In genomic region chr19:40799558-40800338, GRCh38 we compare ENCODE assay signal across 9 cellular contexts. TPM values are rescaled to one million over a fixed set of nuclear protein-coding genes. Genes with fewer than 3 reads are reported as not detected.
A peak's percentile ranks its signal among the peaks of the same experiment; 100 is the strongest.
DNase-seq lines count a peak whose midpoint lies in the region; ATAC-seq and TF ChIP-seq lines count a peak whose summit lies in the region.
"Had no signal": no experiment of that assay in that cellular context is flagged by ENCODE, and none has a peak within 500 bp of the region (broad histone marks: within the 10 kb centered on the region; RNA-seq: fewer than 3 reads in every experiment).

No MANE protein-coding gene starts in this region.

- H3K27me3 ChIP-seq in BJ (ENCODE audit: control insufficient read depth, insufficient read depth, low read length) = no peaks in the 10 kb centered on the region
- H3K27me3 ChIP-seq in GM23338 (ENCODE audit: insufficient read depth) = no peaks in the 10 kb centered on the region
- no peaks in the 10 kb centered on the region for H3K27me3 ChIP-seq in ovary

- no peak for TF ChIP-seq EP300 in ovary (IDR thresholded peaks at IDR 0.05)

- peaks cover 23% of the 10 kb centered on the region for H3F3A ChIP-seq in GM23338 (replicated peaks; ENCODE audit: low read depth)

- no peaks in the 10 kb centered on the region for H3K9me3 ChIP-seq in ovary

- peaks cover 53% of the 10 kb centered on the region for H3K79me2 ChIP-seq in GM23338 (replicated peaks; ENCODE audit: insufficient read depth)

- peaks cover 39% of the 10 kb centered on the region for H3K27me3 Mint-ChIP-seq in GM23338 (ENCODE audit: insufficient read depth, low read depth, poor library complexity)
- H3K27me3 Mint-ChIP-seq in activated CD4-positive, alpha-beta memory T cell treated with anti-CD3 and anti-CD28 coated beads, Interleukin-2, amount 10 ng/mL, durations not matched to agents 7 days and 5 days = no peaks in the 10 kb centered on the region

- no peak for TF ChIP-seq POLR2A in ovary (IDR thresholded peaks at IDR 0.05)

- POLR2A ChIA-PET in BJ (lab: Charles Lee) = no interaction called here
- POLR2A ChIA-PET in activated CD4-positive, alpha-beta memory T cell treated with anti-CD3 and anti-CD28 coated beads, Interleukin-2, amount 10 ng/mL, durations not matched to agents 7 days and 5 days (lab: Charles Lee) = interaction anchor here (1.0 to 14.9 kb wide), 6 partner anchors 12 to 137 kb away, joined by 3 to 161 read pairs (median 7); partner anchors contain the start of genes ACTMAP, COQ8B, ITPKC and RAB4B

- H3K4me3 ChIP-seq in BJ (ENCODE audit: low read depth, low read length) (peak overlapping the region; percentile 92), GM23338 (peak overlapping the region; percentile 89), foreskin fibroblast (ENCODE audit: low read depth in 1 of 2, low read length in 2 of 2) (peak overlapping the region; percentile 74 to 87), ovary (peak overlapping the region; percentile 79)

- no peak for DNase-seq in BJ (ENCODE audit: low read depth)
- DNase-seq in GM23338 (ENCODE audit: low spot score) = peak; percentile 69
- DNase-seq in activated CD4-positive, alpha-beta memory T cell treated with anti-CD3 and anti-CD28 coated beads, Interleukin-2, amount 10 ng/mL, durations not matched to agents 7 days and 5 days = peak; percentile 39
- DNase-seq in foreskin fibroblast = peak in 1 of 2 donors; percentile 65
- peak; percentile 58 to 79 (median 72) for DNase-seq in ovary
- no peak for DNase-seq in SK-N-DZ (ENCODE audit: low spot score)

- ATAC-seq in GM23338 = peak; percentile 23
- ATAC-seq in HG02870 (IDR thresholded peaks at IDR 0.05; ENCODE audit: unreplicated experiment) = no peak
- ATAC-seq in GM21529 (IDR thresholded peaks at IDR 0.05; ENCODE audit: unreplicated experiment) = no peak

- no peaks in the 10 kb centered on the region for H3K9me3 Mint-ChIP-seq in GM23338
- H3K9me3 Mint-ChIP-seq in activated CD4-positive, alpha-beta memory T cell treated with anti-CD3 and anti-CD28 coated beads, Interleukin-2, amount 10 ng/mL, durations not matched to agents 7 days and 5 days = no peaks in the 10 kb centered on the region

- H3K36me3 Mint-ChIP-seq in GM23338 (ENCODE audit: low read depth) = peaks cover 47% of the 10 kb centered on the region
- H3K36me3 Mint-ChIP-seq in activated CD4-positive, alpha-beta memory T cell treated with anti-CD3 and anti-CD28 coated beads, Interleukin-2, amount 10 ng/mL, durations not matched to agents 7 days and 5 days (ENCODE audit: low read depth) = peaks cover 55% of the 10 kb centered on the region

- intact Hi-C loops in ovary (cut with DNase I) = loop anchor here in 3 of 4 donors (2.0 to 10.0 kb wide), 4 partner anchors 47 to 137 kb away; partner anchors contain the start of genes ACTMAP (in 2 of the 3), COQ8B (in 2 of the 3), ITPKC (in 2 of the 3) and SNRPA (in 2 of the 3)

- H3K27ac ChIP-seq in GM23338 (ENCODE audit: low read depth) (peak overlapping the region; percentile 78), ovary (peak overlapping the region; percentile 78 to 85)

- peaks cover 44% of the 10 kb centered on the region for H3K4me1 ChIP-seq in GM23338 (ENCODE audit: insufficient read depth)
- H3K4me1 ChIP-seq in ovary (ENCODE audit: insufficient read depth) = peaks cover 39% of the 10 kb centered on the region

- 1% methylated on average over 35 to 40 of the region's 40 CpGs for WGBS in ovary, 3 donors

- peak overlapping the region; percentile 97 for H3K27ac Mint-ChIP-seq in GM23338
- H3K27ac Mint-ChIP-seq in activated CD4-positive, alpha-beta memory T cell treated with anti-CD3 and anti-CD28 coated beads, Interleukin-2, amount 10 ng/mL, durations not matched to agents 7 days and 5 days = peak overlapping the region; percentile 78

- peak overlapping the region; percentile 95 for H3K4me3 Mint-ChIP-seq in GM23338
- H3K4me3 Mint-ChIP-seq in activated CD4-positive, alpha-beta memory T cell treated with anti-CD3 and anti-CD28 coated beads, Interleukin-2, amount 10 ng/mL, durations not matched to agents 7 days and 5 days = peak overlapping the region; percentile 91

- H3K4me1 Mint-ChIP-seq in GM23338 = peaks cover 48% of the 10 kb centered on the region
- peaks cover 68% of the 10 kb centered on the region for H3K4me1 Mint-ChIP-seq in activated CD4-positive, alpha-beta memory T cell treated with anti-CD3 and anti-CD28 coated beads, Interleukin-2, amount 10 ng/mL, durations not matched to agents 7 days and 5 days

- CTCF ChIA-PET in BJ (lab: Yijun Ruan, JAX) = no interaction called here
- CTCF ChIA-PET in activated CD4-positive, alpha-beta memory T cell treated with anti-CD3 and anti-CD28 coated beads, Interleukin-2, amount 10 ng/mL, durations not matched to agents 7 days and 5 days (lab: Charles Lee) = interaction anchor here (1.9 to 2.3 kb wide), 3 partner anchors 22 to 49 kb away, joined by 8 to 41 read pairs (median 13); partner anchors contain the start of genes ACTMAP, RAB4B and SNRPA

- peak overlapping the region; percentile 95 for H3K4me2 ChIP-seq in GM23338

- H2AFZ ChIP-seq in GM23338 = no peak overlapping the region

- peaks cover 38% of the 10 kb centered on the region for H4K20me1 ChIP-seq in GM23338 (replicated peaks; ENCODE audit: insufficient read depth)

- TF ChIP-seq CTCF in BJ (IDR thresholded peaks at IDR 0.05; ENCODE audit: insufficient read depth, low read depth, low read length) = no peak
- TF ChIP-seq CTCF in GM23338 (conservative IDR thresholded peaks at IDR 0.05; ENCODE audit: low read depth in 2 of 2) = no peak
- no peak for TF ChIP-seq CTCF in foreskin fibroblast (IDR thresholded peaks at IDR 0.05; ENCODE audit: low read depth, low read length)
- no peak for TF ChIP-seq CTCF in ovary (IDR thresholded peaks at IDR 0.05)

- H3K36me3 ChIP-seq in BJ (ENCODE audit: control insufficient read depth, insufficient read depth, low read length) (peaks cover 20% of the 10 kb centered on the region), GM23338 (ENCODE audit: insufficient read depth) (peaks cover 4% of the 10 kb centered on the region; the same call in 1 of the 2 replicates), ovary (no peaks in the 10 kb centered on the region)

- H3K9me2 ChIP-seq in GM23338 (ENCODE audit: insufficient read depth) = no peaks in the 10 kb centered on the region

TF ChIP-seq in GM23338, 12 proteins besides CTCF, POLR2A, EP300 and RAD21 (continues in another document):
- TF ChIP-seq STAT1 (IDR thresholded peaks at IDR 0.05; ENCODE audit: unreplicated experiment) = no peak
- no peak for TF ChIP-seq ZNF331 (CRISPR knock-in tag; IDR thresholded peaks at IDR 0.05; ENCODE audit: low read depth)
- TF ChIP-seq EZH2phosphoT487 (IDR thresholded peaks at IDR 0.05; ENCODE audit: unreplicated experiment) = no peak

RNA-seq across cellular contexts. Expression of gene EGLN2, which starts 0.8 kb away (rescaled TPM):
- 39.3 and 65.5 TPM in 2 replicates for polyA plus RNA-seq in BJ (2011; rRNA removed)
- 40.0 and 58.2 TPM in 2 replicates for polyA minus RNA-seq in BJ (2011; rRNA and poly(A)+ RNA removed)
- 98.3 and 118 TPM in 2 replicates for total RNA-seq in GM23338 (2014; rRNA removed; shearing (Covaris generic))
- polyA plus RNA-seq in GM23338 (2016; fragmentation: Nextera tagmentation; extraction: Ambion mirVana) = 55.8 and 59.9 TPM in 2 replicates
- 100 to 1,000 TPM; 127 to 128 TPM for total RNA-seq in activated CD4-positive, alpha-beta memory T cell treated with anti-CD3 and anti-CD28 coated beads, Interleukin-2, amount 10 ng/mL, durations not matched to agents 7 days and 5 days
- 100 to 1,000 TPM in 4 of 7 donors, 10 to 100 TPM in 3; 61.5 to 121 (median 102) TPM for total RNA-seq in ovary
- 10 to 100 TPM; 43.6 to 82.7 TPM for polyA plus RNA-seq in ovary
- 60.7 and 81.0 TPM in 2 replicates for polyA plus RNA-seq in SK-N-DZ (2014; cell fraction: cytosol; rRNA removed)
- polyA plus RNA-seq in SK-N-DZ (2014; cell fraction: nucleus; rRNA removed) = 85.8 and 106 TPM in 2 replicates

RNA-seq across cellular contexts. Expression of gene RAB4B, which starts 21.7 kb away (rescaled TPM):
- polyA plus RNA-seq in BJ (2011; rRNA removed) = 16.5 and 25.4 TPM in 2 replicates
- 6.4 and 10.0 TPM in 2 replicates for polyA minus RNA-seq in BJ (2011; rRNA and poly(A)+ RNA removed)
- 27.4 and 32.6 TPM in 2 replicates for total RNA-seq in GM23338 (2014; rRNA removed; shearing (Covaris generic))
- polyA plus RNA-seq in GM23338 (2016; fragmentation: Nextera tagmentation; extraction: Ambion mirVana) = 23.0 and 29.0 TPM in 2 replicates
- 10 to 100 TPM; 65.7 to 68.3 TPM for total RNA-seq in activated CD4-positive, alpha-beta memory T cell treated with anti-CD3 and anti-CD28 coated beads, Interleukin-2, amount 10 ng/mL, durations not matched to agents 7 days and 5 days
- 10 to 100 TPM in 6 of 7 donors, 1 to 10 TPM in 1; 9.1 to 32.9 (median 19.3) TPM for total RNA-seq in ovary
- polyA plus RNA-seq in ovary = 10 to 100 TPM in 1 of 2 donors, 1 to 10 TPM in 1; 6.5 to 18.9 TPM
- polyA plus RNA-seq in SK-N-DZ (2014; cell fraction: cytosol; rRNA removed) = 12.7 and 14.5 TPM in 2 replicates
- 11.5 and 12.8 TPM in 2 replicates for polyA plus RNA-seq in SK-N-DZ (2014; cell fraction: nucleus; rRNA removed)

RNA-seq across cellular contexts. Expression of gene MIA, which starts 24.4 kb away (rescaled TPM):
- not detected in 2 replicates for polyA plus RNA-seq in BJ (2011; rRNA removed)
- polyA minus RNA-seq in BJ (2011; rRNA and poly(A)+ RNA removed) = not detected in 2 replicates
- not detected in 2 replicates for total RNA-seq in GM23338 (2014; rRNA removed; shearing (Covaris generic))
- polyA plus RNA-seq in GM23338 (2016; fragmentation: Nextera tagmentation; extraction: Ambion mirVana) = not detected in 2 replicates
- total RNA-seq in activated CD4-positive, alpha-beta memory T cell treated with anti-CD3 and anti-CD28 coated beads, Interleukin-2, amount 10 ng/mL, durations not matched to agents 7 days and 5 days = not detected
- total RNA-seq in ovary = 1 to 10 TPM in 5 of 7 donors, not detected in 2; 1.7 to 3.9 (median 2.6) TPM
- polyA plus RNA-seq in ovary = 1 to 10 TPM in 1 of 2 donors, not detected in 1; 1.9 TPM
- polyA plus RNA-seq in SK-N-DZ (2014; cell fraction: cytosol; rRNA removed) = not detected in 2 replicates
- polyA plus RNA-seq in SK-N-DZ (2014; cell fraction: nucleus; rRNA removed) = 3.9 TPM in 1 of 2 replicates, not detected in the other
- total RNA-seq: LHCN-M2 had no signal

RNA-seq across cellular contexts. Expression of gene SNRPA, which starts 48.7 kb away (rescaled TPM):
- polyA plus RNA-seq in BJ (2011; rRNA removed) = 92.2 and 167 TPM in 2 replicates
- 90.9 and 160 TPM in 2 replicates for polyA minus RNA-seq in BJ (2011; rRNA and poly(A)+ RNA removed)
- total RNA-seq in GM23338 (2014; rRNA removed; shearing (Covaris generic)) = 239 and 295 TPM in 2 replicates
- 321 and 326 TPM in 2 replicates for polyA plus RNA-seq in GM23338 (2016; fragmentation: Nextera tagmentation; extraction: Ambion mirVana)
- total RNA-seq in activated CD4-positive, alpha-beta memory T cell treated with anti-CD3 and anti-CD28 coated beads, Interleukin-2, amount 10 ng/mL, durations not matched to agents 7 days and 5 days = 100 to 1,000 TPM; 145 to 151 TPM
- 10 to 100 TPM; 48.9 to 80.7 (median 72.4) TPM for total RNA-seq in ovary
- polyA plus RNA-seq in ovary = 10 to 100 TPM; 56.4 to 83.9 TPM
- polyA plus RNA-seq in SK-N-DZ (2014; cell fraction: cytosol; rRNA removed) = 163 TPM in 2 replicates
- polyA plus RNA-seq in SK-N-DZ (2014; cell fraction: nucleus; rRNA removed) = 165 and 289 TPM in 2 replicates

RNA-seq across cellular contexts. Expression of gene ACTMAP, which starts 49.5 kb away (rescaled TPM):
- polyA plus RNA-seq in BJ (2011; rRNA removed) = 3.9 and 5.5 TPM in 2 replicates
- polyA minus RNA-seq in BJ (2011; rRNA and poly(A)+ RNA removed) = 5.0 and 5.8 TPM in 2 replicates
- 10.3 and 14.9 TPM in 2 replicates for total RNA-seq in GM23338 (2014; rRNA removed; shearing (Covaris generic))
- polyA plus RNA-seq in GM23338 (2016; fragmentation: Nextera tagmentation; extraction: Ambion mirVana) = 16.7 and 17.9 TPM in 2 replicates
- total RNA-seq in activated CD4-positive, alpha-beta memory T cell treated with anti-CD3 and anti-CD28 coated beads, Interleukin-2, amount 10 ng/mL, durations not matched to agents 7 days and 5 days = 10 to 100 TPM; 18.1 to 18.8 TPM
- 1 to 10 TPM; 2.1 to 6.5 (median 3.7) TPM for total RNA-seq in ovary
- polyA plus RNA-seq in ovary = 1 to 10 TPM; 3.0 to 6.4 TPM
- polyA plus RNA-seq in SK-N-DZ (2014; cell fraction: cytosol; rRNA removed) = 1.7 and 1.8 TPM in 2 replicates
- 2.6 and 9.5 TPM in 2 replicates for polyA plus RNA-seq in SK-N-DZ (2014; cell fraction: nucleus; rRNA removed)

Comparison
In these comparisons a context has a peak if more than half of its experiments do, and no peak if none do; other contexts are left out.
1. DNase-seq: peak in GM23338 (single experiment), activated CD4-positive, alpha-beta memory T cell treated with anti-CD3 and anti-CD28 coated beads, Interleukin-2, amount 10 ng/mL, durations not matched to agents 7 days and 5 days (single experiment) and ovary (5 of 5); none in BJ (single experiment) and SK-N-DZ (single experiment).
2. Peak in every context shown above with its lines, with median percentiles within 50 percentile points of each other: H3K4me3 ChIP-seq.